ENCODE assay signal across 9 cellular contexts in genomic region chr14:50045039-50045711, GRCh38.
A peak's percentile ranks its signal among the peaks of the same experiment; 100 is the strongest.
DNase-seq lines count a peak whose midpoint lies in the region; TF ChIP-seq lines count a peak whose summit lies in the region.
"Had no signal": no experiment of that assay in that cellular context is flagged by ENCODE, and none has a peak within 500 bp of the region (broad histone marks: within the 10 kb centered on the region; RNA-seq: fewer than 3 reads in every experiment).

No MANE protein-coding gene starts in this region.

- no peak overlapping the region for H3K4me3 Mint-ChIP-seq in endodermal cell

- peaks cover 11% of the 10 kb centered on the region for H3K4me1 Mint-ChIP-seq in endodermal cell

- H3K9me3 ChIP-seq in spleen (no peaks in the 10 kb centered on the region), endodermal cell (ENCODE audit: control insufficient read depth, low read length) (no peaks in the 10 kb centered on the region)
- H3K9me3 ChIP-seq: SJSA1 had no signal

- TF ChIP-seq CTCF in GM06990 (IDR thresholded peaks at IDR 0.05; ENCODE audit: insufficient read depth, low read length, poor library complexity, severe bottlenecking) (no peak), NB4 (IDR thresholded peaks at IDR 0.05; ENCODE audit: low read depth, low read length) (no peak), fibroblast of the aortic adventitia (IDR thresholded peaks at IDR 0.05; ENCODE audit: insufficient read depth, low read length) (no peak), spleen (IDR thresholded peaks at IDR 0.05 in 8 of 11, conservative IDR thresholded peaks at IDR 0.05 in 3 of 11) (peak in 3 of 11 experiments; percentile 5 to 36 (median 7)), endodermal cell (conservative IDR thresholded peaks at IDR 0.05) (no peak)

- peaks cover 10% of the 10 kb centered on the region for H3K9me3 Mint-ChIP-seq in endodermal cell

- DNase-seq in GM06990 (ENCODE audit: extremely low read depth, insufficient read length) (peak; percentile 67), H4 (ENCODE audit: low spot score) (peak; percentile 87), NB4 (ENCODE audit: low read depth) (peak; percentile 91), activated T-cell treated with anti-CD3 and anti-CD28 coated beads for 48 hours (ENCODE audit: low read depth) (peak; percentile 67), fibroblast of the aortic adventitia (ENCODE audit: low read depth) (peak; percentile 92), spleen (peak; percentile 96), NCI-H2171 treated with DMSO at 0.1 percent for 48 hours (lab: John Stamatoyannopoulos, UW) (no peak), endodermal cell (no peak)

- H3K27me3 ChIP-seq in GM06990 (replicated peaks; ENCODE audit: control insufficient read depth, insufficient read depth, low read length) (no peaks in the 10 kb centered on the region), spleen (replicated peaks in 1 of 7) (no peaks in the 10 kb centered on the region), endodermal cell (ENCODE audit: control insufficient read depth, insufficient read depth, low read length, poor library complexity, severe bottlenecking) (no peaks in the 10 kb centered on the region)
- H3K27me3 ChIP-seq: SJSA1 had no signal

- no peak overlapping the region for H3K4me3 ChIP-seq in GM06990 (replicated peaks; ENCODE audit: low read depth, low read length)
- H3K4me3 ChIP-seq in NB4 (ENCODE audit: low read depth, low read length), result no peak overlapping the region
- no peak overlapping the region for H3K4me3 ChIP-seq in fibroblast of the aortic adventitia (ENCODE audit: low read depth, low read length)
- no peak overlapping the region for H3K4me3 ChIP-seq in spleen
- no peak overlapping the region for H3K4me3 ChIP-seq in endodermal cell (ENCODE audit: low read length)
- H3K4me3 ChIP-seq: SJSA1 had no signal

- H3K4me1 ChIP-seq in spleen (peaks cover 36 to 76% (median 65%) of the 10 kb centered on the region in 6 donors), endodermal cell (ENCODE audit: control insufficient read depth, insufficient read depth, low read length) (peaks cover 3% of the 10 kb centered on the region)

- H3K27ac ChIP-seq in spleen (peak overlapping the region; percentile 77 to 94 (median 87)), endodermal cell (ENCODE audit: low read depth, low read length) (no peak overlapping the region)
- H3K27ac ChIP-seq: SJSA1 had no signal

- peaks cover 2% of the 10 kb centered on the region for H3K36me3 Mint-ChIP-seq in endodermal cell (ENCODE audit: low read depth)

- H3K27me3 Mint-ChIP-seq in endodermal cell (ENCODE audit: insufficient read depth), result no peaks in the 10 kb centered on the region

- no peak overlapping the region for H3K27ac Mint-ChIP-seq in endodermal cell

- intact Hi-C loops in spleen (cut with DNase I; ENCODE audit: low total_unique reads), result loop anchor here (10.0 kb wide), 1 partner anchor 50 kb away; no protein-coding TSS in a partner anchor

- no peaks in the 10 kb centered on the region for H3K36me3 ChIP-seq in GM06990 (ENCODE audit: control insufficient read depth, insufficient read depth, low read length)
- no peaks in the 10 kb centered on the region for H3K36me3 ChIP-seq in spleen
- H3K36me3 ChIP-seq in endodermal cell (ENCODE audit: control insufficient read depth, insufficient read depth, low read length), result no peaks in the 10 kb centered on the region
- H3K36me3 ChIP-seq: SJSA1 had no signal

- 4 to 11% (median 7%) methylated on average over 8 of the region's 8 CpGs for WGBS in spleen, 5 donors
- WGBS in endodermal cell (ENCODE audit: insufficient coverage in 1 of 2, insufficient read length in 1 of 2), 2 experiments, result 79 to 83% methylated on average over 2 to 8 of the region's 8 CpGs

- peak; percentile 30 for TF ChIP-seq POLR2A in NB4 (IDR thresholded peaks at IDR 0.05; ENCODE audit: extremely low read depth, insufficient read length)
- no peak for TF ChIP-seq POLR2A in spleen (IDR thresholded peaks at IDR 0.05)

- no peak overlapping the region for H3K9ac ChIP-seq in endodermal cell (ENCODE audit: extremely low read depth, low read length, poor library complexity, severe bottlenecking)

Comparison
In these comparisons a context has a peak if more than half of its experiments do, and no peak if none do; other contexts are left out.
1. DNase-seq: peak in GM06990 (single experiment), H4 (single experiment), NB4 (single experiment), activated T-cell treated with anti-CD3 and anti-CD28 coated beads for 48 hours (single experiment), fibroblast of the aortic adventitia (single experiment) and spleen (single experiment); none in NCI-H2171 treated with DMSO at 0.1 percent for 48 hours (single experiment) and endodermal cell (single experiment).